In the genomic region with DNA sequence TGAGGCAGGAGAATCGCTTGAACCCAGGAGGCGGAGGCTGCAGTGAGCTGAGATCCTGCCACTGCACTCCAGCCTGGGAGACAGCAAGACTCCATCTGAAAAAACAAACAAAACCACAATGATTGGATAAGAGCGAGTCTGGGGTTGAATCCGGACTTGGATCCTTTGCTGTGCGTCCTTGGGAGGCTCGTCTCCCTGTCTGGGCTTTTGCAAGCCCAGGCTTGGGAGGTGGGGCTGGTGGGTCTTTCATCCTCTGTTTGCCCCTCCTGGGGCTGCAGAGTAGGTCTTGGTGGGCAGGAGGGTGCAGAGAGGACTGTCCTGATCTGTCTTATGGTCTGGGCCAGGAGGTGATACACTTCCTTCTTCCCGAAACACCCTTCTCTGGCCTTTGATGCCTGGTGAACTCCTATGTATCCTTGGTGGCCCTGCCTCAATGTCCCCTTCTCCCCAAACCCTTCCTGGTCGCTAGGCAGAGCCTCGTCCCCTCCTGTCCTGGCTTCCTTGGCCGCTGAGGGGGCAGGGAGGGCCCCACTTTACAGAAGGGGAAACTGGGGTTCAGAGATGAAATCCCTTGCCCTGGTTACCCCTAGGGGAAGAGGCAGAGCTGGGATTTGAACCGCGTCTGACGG, we compare ENCODE assay signal across 22 cellular contexts. TPM values are rescaled to one million over a fixed set of nuclear protein-coding genes. Genes with fewer than 3 reads are reported as not detected.
A peak's percentile ranks its signal among the peaks of the same experiment; 100 is the strongest.
DNase-seq lines count a peak whose midpoint lies in the region; ATAC-seq lines count a peak whose summit lies in the region.
"Had no signal": no experiment of that assay in that cellular context is flagged by ENCODE, and none has a peak within 500 bp of the region (broad histone marks: within the 10 kb centered on the region; RNA-seq: fewer than 3 reads in every experiment).

No MANE protein-coding gene starts in this region.

- no peaks in the 10 kb centered on the region for H3K9me3 Mint-ChIP-seq in activated naive CD4-positive, alpha-beta T cell treated with anti-CD3 and anti-CD28 coated beads, Interleukin-2, amount 50 U/mL, for 24 hours
- H3K9me3 Mint-ChIP-seq in stimulated activated naive B cell treated with anti-CD40 and anti-IgM and Interleukin-4, amounts not matched to agents 10 μg/mL and 1 μg/mL and 100 μg/mL, for 72 hours: no peaks in the 10 kb centered on the region
- H3K9me3 Mint-ChIP-seq: CD8-positive, alpha-beta T cell had no signal

- no peak for DNase-seq in activated naive CD4-positive, alpha-beta T cell treated with Interleukin-2 at 50 U/mL for 16 hours
- peak; percentile 39 for DNase-seq in H7
- DNase-seq in stimulated activated naive B cell treated with anti-CD40 and anti-IgM and Interleukin-4, amounts not matched to agents 10 μg/mL and 1 μg/mL and 100 μg/mL, for 72 hours: no peak
- no peak for DNase-seq in MV-4-11 (lab: John Stamatoyannopoulos, UW)
- DNase-seq: 8988T; ACHN; AML-193; BE2C; Caco-2; CD4-positive, CD25-positive, alpha-beta regulatory T cell; DMS153; DMS79; EL; GDM1; GOT3; HCEC 1CT had no signal

- H4K20me1 ChIP-seq in BLaER1: 0 out of 2 replicates have a peak, but pooled peaks cover 30% of the 10 kb centered on the region

- peaks cover 2% of the 10 kb centered on the region for H3K27me3 Mint-ChIP-seq in activated naive CD4-positive, alpha-beta T cell treated with anti-CD3 and anti-CD28 coated beads, Interleukin-2, amount 50 U/mL, for 24 hours
- H3K27me3 Mint-ChIP-seq in stimulated activated naive B cell treated with anti-CD40 and anti-IgM and Interleukin-4, amounts not matched to agents 10 μg/mL and 1 μg/mL and 100 μg/mL, for 72 hours: peaks cover 21 to 22% of the 10 kb centered on the region in 2 donors

- H3K4me1 ChIP-seq in BLaER1: peaks cover 98% of the 10 kb centered on the region
- H3K4me1 ChIP-seq: A549, Caco-2 had no signal

- no peaks in the 10 kb centered on the region for H3K27me3 ChIP-seq in BLaER1
- H3K27me3 ChIP-seq in H7 (ENCODE audit: control insufficient read depth, insufficient read depth, low read length): no peaks in the 10 kb centered on the region
- H3K27me3 ChIP-seq: BE2C had no signal

- no peak for ATAC-seq in stimulated activated naive B cell treated with anti-CD40 and anti-IgM and Interleukin-4, amounts not matched to agents 10 μg/mL and 1 μg/mL and 100 μg/mL, for 72 hours (replicated peaks)
- ATAC-seq in GM18498 (IDR thresholded peaks at IDR 0.05; ENCODE audit: unreplicated experiment): no peak
- ATAC-seq: A549; CD8-positive, alpha-beta T cell had no signal

- no peaks in the 10 kb centered on the region for H3K36me3 Mint-ChIP-seq in activated naive CD4-positive, alpha-beta T cell treated with anti-CD3 and anti-CD28 coated beads, Interleukin-2, amount 50 U/mL, for 24 hours
- no peaks in the 10 kb centered on the region for H3K36me3 Mint-ChIP-seq in stimulated activated naive B cell treated with anti-CD40 and anti-IgM and Interleukin-4, amounts not matched to agents 10 μg/mL and 1 μg/mL and 100 μg/mL, for 72 hours
- H3K36me3 Mint-ChIP-seq: CD4-positive, CD25-positive, alpha-beta regulatory T cell; CD8-positive, alpha-beta T cell had no signal

- H3K4me2 ChIP-seq in BLaER1: peak overlapping the region; percentile 18
- H3K4me2 ChIP-seq: A549 had no signal

- no peak overlapping the region for H3K4me3 Mint-ChIP-seq in activated naive CD4-positive, alpha-beta T cell treated with anti-CD3 and anti-CD28 coated beads, Interleukin-2, amount 50 U/mL, for 24 hours
- H3K4me3 Mint-ChIP-seq in stimulated activated naive B cell treated with anti-CD40 and anti-IgM and Interleukin-4, amounts not matched to agents 10 μg/mL and 1 μg/mL and 100 μg/mL, for 72 hours: no peak overlapping the region
- H3K4me3 Mint-ChIP-seq: CD4-positive, CD25-positive, alpha-beta regulatory T cell; CD8-positive, alpha-beta T cell had no signal

- H3K9me3 ChIP-seq in BLaER1: no peaks in the 10 kb centered on the region
- H3K9me3 ChIP-seq: A549, BE2C, Caco-2 had no signal

- H3K27ac Mint-ChIP-seq in activated naive CD4-positive, alpha-beta T cell treated with anti-CD3 and anti-CD28 coated beads, Interleukin-2, amount 50 U/mL, for 24 hours: peak overlapping the region; percentile 4
- H3K27ac Mint-ChIP-seq in stimulated activated naive B cell treated with anti-CD40 and anti-IgM and Interleukin-4, amounts not matched to agents 10 μg/mL and 1 μg/mL and 100 μg/mL, for 72 hours: peak overlapping the region; percentile 9
- H3K27ac Mint-ChIP-seq: CD4-positive, CD25-positive, alpha-beta regulatory T cell; CD8-positive, alpha-beta T cell had no signal

- H3K9ac ChIP-seq in BLaER1: no peak overlapping the region

- H3K27ac ChIP-seq in BLaER1: peak overlapping the region; percentile 51
- H3K27ac ChIP-seq: A549, C4-2B had no signal

- no peaks in the 10 kb centered on the region for H3K4me1 Mint-ChIP-seq in activated naive CD4-positive, alpha-beta T cell treated with anti-CD3 and anti-CD28 coated beads, Interleukin-2, amount 50 U/mL, for 24 hours
- H3K4me1 Mint-ChIP-seq in stimulated activated naive B cell treated with anti-CD40 and anti-IgM and Interleukin-4, amounts not matched to agents 10 μg/mL and 1 μg/mL and 100 μg/mL, for 72 hours: peaks cover 13 to 15% of the 10 kb centered on the region in 2 donors
- H3K4me1 Mint-ChIP-seq: CD4-positive, CD25-positive, alpha-beta regulatory T cell had no signal

- no peak overlapping the region for H3K4me3 ChIP-seq in BLaER1
- no peak overlapping the region for H3K4me3 ChIP-seq in H7 (ENCODE audit: insufficient read depth, low read depth, low read length)
- H3K4me3 ChIP-seq: A549 had no signal

- H3K36me3 ChIP-seq in BLaER1 (peaks cover 20% of the 10 kb centered on the region), H7 (replicated peaks; ENCODE audit: control insufficient read depth, insufficient read depth, low read length) (no peaks in the 10 kb centered on the region)
- H3K36me3 ChIP-seq: BE2C had no signal

RNA-seq across cellular contexts. Expression of a gene that starts 16.8 kb away (rescaled TPM):
- total RNA-seq in H7 (2014; rRNA removed; shearing (Covaris generic)): 28.7 and 34.6 TPM in 2 replicates
- total RNA-seq: CD4-positive, CD25-positive, alpha-beta regulatory T cell; CD8-positive, alpha-beta T cell had no signal

RNA-seq across cellular contexts. Expression of a gene that starts 25.3 kb away (rescaled TPM):
- total RNA-seq in H7 (2014; rRNA removed; shearing (Covaris generic)): 0.11 and 0.31 TPM in 2 replicates
- total RNA-seq: CD4-positive, CD25-positive, alpha-beta regulatory T cell; CD8-positive, alpha-beta T cell had no signal

RNA-seq across cellular contexts. Expression of a gene that starts 30.3 kb away (rescaled TPM):
- total RNA-seq in H7 (2014; rRNA removed; shearing (Covaris generic)): not detected in 2 replicates
- total RNA-seq: Caco-2; CD8-positive, alpha-beta T cell had no signal

RNA-seq across cellular contexts. Expression of a gene that starts 49.4 kb away (rescaled TPM):
- 7.4 and 9.7 TPM in 2 replicates for total RNA-seq in H7 (2014; rRNA removed; shearing (Covaris generic))
